ENCODE assay signal across 9 cellular contexts in genomic region chr10:4514445-4515108, GRCh38.
A peak's percentile ranks its signal among the peaks of the same experiment; 100 is the strongest.
DNase-seq lines count a peak whose midpoint lies in the region; TF ChIP-seq lines count a peak whose summit lies in the region.
"Had no signal": no experiment of that assay in that cellular context is flagged by ENCODE, and none has a peak within 500 bp of the region (broad histone marks: within the 10 kb centered on the region; RNA-seq: fewer than 3 reads in every experiment).

No MANE protein-coding gene starts in this region.

- peaks cover 16 to 23% (median 16%) of the 10 kb centered on the region in 3 donors for H3K4me1 Mint-ChIP-seq in IgD-negative memory B cell

- POLR2A ChIA-PET in PC-9 (lab: Charles Lee; ENCODE audit: unreplicated experiment): no interaction called here

- WGBS in transverse colon (ENCODE audit: low coverage in 1 of 2), 2 donors: 67 to 86% methylated on average over 11 to 19 of the region's 19 CpGs

- in situ Hi-C loops in transverse colon (cut with MboI; ENCODE audit: low pct_ligation_motif_present in 1 of 4, low pct_unique_long_range_greater_than_20kb in 1 of 4, low sequenced_read_pairs in 3 of 4): loop anchor here in 3 of 4 donors (25.0 kb wide), 2 partner anchors 248 to 1302 kb away; no protein-coding TSS in a partner anchor

- H3K4me3 ChIP-seq in transverse colon (no peak overlapping the region), PC-9 (no peak overlapping the region)

- H3K4me3 Mint-ChIP-seq in IgD-negative memory B cell: peak overlapping the region; percentile 57 to 94 (median 78)

- peaks cover 0 to 3% (median 0%) of the 10 kb centered on the region in 3 donors for H3K9me3 Mint-ChIP-seq in IgD-negative memory B cell

- H3K9me3 ChIP-seq in transverse colon (no peaks in the 10 kb centered on the region), PC-9 (ENCODE audit: insufficient read depth, low read depth) (no peaks in the 10 kb centered on the region)

- no peak for TF ChIP-seq EP300 in transverse colon (IDR thresholded peaks at IDR 0.05; ENCODE audit: low read depth)

- no peak overlapping the region for H3K4me2 ChIP-seq in PC-9

- no peaks in the 10 kb centered on the region for H3F3A ChIP-seq in PC-9 (ENCODE audit: insufficient read depth, low read depth)

- no peak for TF ChIP-seq CTCF in transverse colon (IDR thresholded peaks at IDR 0.05)
- TF ChIP-seq CTCF in PC-9 (conservative IDR thresholded peaks at IDR 0.05): no peak

- DNase-seq in SIG-M5 treated with dmso at 0.1 percent for 504 hours (lab: John Stamatoyannopoulos, UW; ENCODE audit: unreplicated experiment) (peak; percentile 80), SIG-M5 (lab: John Stamatoyannopoulos, UW) (no peak), head of caudate nucleus (peak in 31 of 42 donors; percentile 0 to 57 (median 25)), transverse colon (peak; percentile 38), retina (no peak), PC-9 (no peak)
- DNase-seq in stimulated activated CD4-positive, alpha-beta T cell treated with anti-CD3 and anti-CD28 coated beads, Interleukin-1b, Interleukin-23, amount 100 ng/mL, for 48 hours: no peak

- CTCF ChIA-PET in PC-9 (lab: Charles Lee): no interaction called here

- no TSS peak for BruUV-seq in PC-9 (replicated peaks; lab: Mats Ljungman, UMichigan)

- intact Hi-C loops in head of caudate nucleus (cut with DNase I): no loop called here
- intact Hi-C loops in transverse colon (cut with DNase I; ENCODE audit: low total_unique reads): loop anchor here (5.0 kb wide), 1 partner anchor 1523 kb away; no protein-coding TSS in a partner anchor
- intact Hi-C loops in PC-9 (cut with micrococcal nuclease; ENCODE audit: unreplicated experiment): no loop called here

- H3K27me3 ChIP-seq in transverse colon (no peaks in the 10 kb centered on the region), PC-9 (ENCODE audit: insufficient read depth, low read depth) (no peaks in the 10 kb centered on the region)

- H4K20me1 ChIP-seq in PC-9 (ENCODE audit: insufficient read depth): no peaks in the 10 kb centered on the region

- H2AFZ ChIP-seq in PC-9: no peak overlapping the region

- H3K9me2 ChIP-seq in PC-9 (ENCODE audit: insufficient read depth): no peaks in the 10 kb centered on the region

- TF ChIP-seq POLR2A in transverse colon (IDR thresholded peaks at IDR 0.05): no peak

- peaks cover 4% of the 10 kb centered on the region for H3K27me3 Mint-ChIP-seq in IgD-negative memory B cell

- H3K27ac ChIP-seq in transverse colon: peak overlapping the region; percentile 2 to 58 (median 34)
- no peak overlapping the region for H3K27ac ChIP-seq in PC-9
- H3K27ac ChIP-seq: 22Rv1 had no signal

- H3K36me3 ChIP-seq in transverse colon: no peaks in the 10 kb centered on the region
- no peaks in the 10 kb centered on the region for H3K36me3 ChIP-seq in PC-9 (ENCODE audit: low read depth)

- H3K27ac Mint-ChIP-seq in IgD-negative memory B cell: peak overlapping the region in 2 of 3 donors; percentile 41 to 77

- H3K4me1 ChIP-seq in transverse colon (peaks cover 0 to 20% (median 0%) of the 10 kb centered on the region in 4 donors), PC-9 (replicated peaks; ENCODE audit: insufficient read depth) (no peaks in the 10 kb centered on the region)

- H3K36me3 Mint-ChIP-seq in IgD-negative memory B cell: no peaks in the 10 kb centered on the region

- no peaks in the 10 kb centered on the region for H3K79me2 ChIP-seq in PC-9 (ENCODE audit: low read depth)

Comparison
In these comparisons a context has a peak if more than half of its experiments do, and no peak if none do; other contexts are left out.
1. DNase-seq: peak in SIG-M5 treated with dmso at 0.1 percent for 504 hours (single experiment), head of caudate nucleus (31 of 42) and transverse colon (single experiment); none in SIG-M5 (single experiment), retina (single experiment), PC-9 (0 of 2) and stimulated activated CD4-positive, alpha-beta T cell treated with anti-CD3 and anti-CD28 coated beads, Interleukin-1b, Interleukin-23, amount 100 ng/mL, for 48 hours (single experiment).